20 cellular contexts compared by ENCODE assay signal in genomic region chrX:49064735-49065134, GRCh38. TPM values are rescaled to one million over a fixed set of nuclear protein-coding genes. Genes with fewer than 3 reads are reported as not detected.
"Had no signal": no experiment of that assay in that cellular context is flagged by ENCODE, and none has a peak within 500 bp of the region (broad histone marks: within the 10 kb centered on the region; RNA-seq: fewer than 3 reads in every experiment).

No MANE protein-coding gene starts in this region.

- H3K27ac ChIP-seq: RWPE1 had no signal

- H3K9me3 ChIP-seq: SK-N-SH had no signal

- DNase-seq: KBM-7, MV-4-11, NCI-H1048, NCI-H1105, NCI-H1417, NCI-H1436 treated with DMSO at 0.1 percent for 48 hours, NCI-H1694, NCI-H2029, NCI-H2081 treated with DMSO at 0.1 percent for 48 hours, NCI-H2171, NCI-H226, NCI-H446, NCI-H510A, NCI-H524 treated with DMSO at 0.1 percent for 48 hours, NCI-H69, NCI-H774, SHP77 had no signal

RNA-seq across cellular contexts. Expression of gene CCDC120, which starts 5.9 kb away (rescaled TPM):
- total RNA-seq: LHCN-M2 had no signal
